ENCODE assay signal across 15 cellular contexts in genomic region chr12:11695321-11695720, GRCh38. TPM values are rescaled to one million over a fixed set of nuclear protein-coding genes. Genes with fewer than 3 reads are reported as not detected.
A peak's percentile ranks its signal among the peaks of the same experiment; 100 is the strongest.
DNase-seq lines count a peak whose midpoint lies in the region; ATAC-seq and TF ChIP-seq lines count a peak whose summit lies in the region.
"Had no signal": no experiment of that assay in that cellular context is flagged by ENCODE, and none has a peak within 500 bp of the region (broad histone marks: within the 10 kb centered on the region; RNA-seq: fewer than 3 reads in every experiment).

No MANE protein-coding gene starts in this region.

- intact Hi-C loops in right lobe of liver (cut with DNase I): no loop called here
- intact Hi-C loops in tibial artery (cut with DNase I; ENCODE audit: low total_unique reads): no loop called here

- WGBS in right lobe of liver (ENCODE audit: insufficient coverage, low coverage, low lambda C conversion rate, missing lambda C conversion rate): 29% methylated on average over 2 of the region's 3 CpGs

- H3K4me3 ChIP-seq in right lobe of liver (no peak overlapping the region), tibial artery (no peak overlapping the region)
- H3K4me3 ChIP-seq: Peyer's patch, skin epidermis, tibial nerve had no signal

- no peaks in the 10 kb centered on the region for H3K9me3 Mint-ChIP-seq in WTC11
- H3K9me3 Mint-ChIP-seq: CD8-positive, alpha-beta T cell; natural killer cell treated with Interleukin-12 subunit alpha and Interleukin-12 subunit beta and Interleukin-15 and Interleukin-18, amount 100 ng/mL, for 72 hours had no signal

- H3K36me3 Mint-ChIP-seq in WTC11: no peaks in the 10 kb centered on the region
- H3K36me3 Mint-ChIP-seq: natural killer cell treated with Interleukin-12 subunit alpha and Interleukin-12 subunit beta and Interleukin-15 and Interleukin-18, amount 100 ng/mL, for 72 hours had no signal

- H3K27ac ChIP-seq in epithelial cell of prostate (peak overlapping the region; percentile 15), right lobe of liver (no peak overlapping the region), tibial artery (peak overlapping the region; percentile 73 to 76)
- H3K27ac ChIP-seq: tibial nerve had no signal

- H3K36me3 ChIP-seq in right lobe of liver (no peaks in the 10 kb centered on the region), tibial artery (no peaks in the 10 kb centered on the region)
- H3K36me3 ChIP-seq: Peyer's patch, tibial nerve had no signal

- peaks cover 14% of the 10 kb centered on the region for H3K4me1 Mint-ChIP-seq in WTC11

- H3K27ac Mint-ChIP-seq in WTC11: peak overlapping the region; percentile 29; the same call in 1 of the 2 replicates
- H3K27ac Mint-ChIP-seq: CD8-positive, alpha-beta T cell; natural killer cell treated with Interleukin-12 subunit alpha and Interleukin-12 subunit beta and Interleukin-15 and Interleukin-18, amount 100 ng/mL, for 72 hours had no signal

- ATAC-seq in WTC11 (no peak), right lobe of liver (peak in 3 of 4 donors; percentile 39 to 54 (median 53)), GM18517 (IDR thresholded peaks at IDR 0.05; ENCODE audit: unreplicated experiment) (no peak), HG02938 (IDR thresholded peaks at IDR 0.05; ENCODE audit: unreplicated experiment) (no peak)
- ATAC-seq: CD8-positive, alpha-beta T cell; natural killer cell treated with Interleukin-12 subunit alpha and Interleukin-12 subunit beta and Interleukin-15 and Interleukin-18, amount 100 ng/mL, for 72 hours had no signal

- CTCF ChIA-PET in WTC11 (lab: Charles Lee): no interaction called here

- H3K27me3 ChIP-seq in right lobe of liver: no peaks in the 10 kb centered on the region
- H3K27me3 ChIP-seq in tibial artery: no peaks in the 10 kb centered on the region
- H3K27me3 ChIP-seq: Peyer's patch, tibial nerve had no signal

- no peaks in the 10 kb centered on the region for H3K27me3 Mint-ChIP-seq in WTC11 (ENCODE audit: low read depth)
- H3K27me3 Mint-ChIP-seq: natural killer cell treated with Interleukin-12 subunit alpha and Interleukin-12 subunit beta and Interleukin-15 and Interleukin-18, amount 100 ng/mL, for 72 hours had no signal

- no peak overlapping the region for H3K4me3 Mint-ChIP-seq in WTC11
- H3K4me3 Mint-ChIP-seq: CD8-positive, alpha-beta T cell; natural killer cell treated with Interleukin-12 subunit alpha and Interleukin-12 subunit beta and Interleukin-15 and Interleukin-18, amount 100 ng/mL, for 72 hours had no signal

- TF ChIP-seq CTCF in WTC11 (IDR thresholded peaks at IDR 0.05): no peak
- no peak for TF ChIP-seq CTCF in right lobe of liver (IDR thresholded peaks at IDR 0.05)
- TF ChIP-seq CTCF in tibial artery (IDR thresholded peaks at IDR 0.05): no peak

- no peaks in the 10 kb centered on the region for H3K9me3 ChIP-seq in right lobe of liver
- H3K9me3 ChIP-seq in tibial artery: no peaks in the 10 kb centered on the region
- H3K9me3 ChIP-seq: Peyer's patch, tibial nerve had no signal

- TF ChIP-seq POLR2A in right lobe of liver (IDR thresholded peaks at IDR 0.05): no peak

- DNase-seq in WTC11 (ENCODE audit: low spot score) (no peak), epithelial cell of prostate (ENCODE audit: low read depth, low spot score) (no peak), right lobe of liver (no peak), tibial artery (peak in 1 of 2 donors; percentile 67), inferior parietal cortex (ENCODE audit: extremely low spot score) (no peak), HuH-7 (ENCODE audit: low spot score) (no peak)
- DNase-seq: CD8-positive, alpha-beta T cell; NCI-H526; Peyer's patch; T1000 had no signal

- POLR2A ChIA-PET in WTC11 (lab: Charles Lee): interaction anchor here (0.6 kb wide), 1 partner anchor 213 kb away, joined by 6 read pairs; no protein-coding TSS in a partner anchor

- H3K4me1 ChIP-seq in right lobe of liver: peaks cover 0 to 39% (median 2%) of the 10 kb centered on the region in 4 donors
- H3K4me1 ChIP-seq in tibial artery: peaks cover 0 to 90% (median 45%) of the 10 kb centered on the region in 4 donors
- H3K4me1 ChIP-seq: Peyer's patch had no signal

TF ChIP-seq in WTC11, 78 proteins besides CTCF, POLR2A, EP300 and RAD21:
- TF ChIP-seq JUN (CRISPR knock-in tag; IDR thresholded peaks at IDR 0.05) (no peak), HMGA2 (CRISPR knock-in tag; IDR thresholded peaks at IDR 0.05) (no peak), ZBTB21 (CRISPR knock-in tag; IDR thresholded peaks at IDR 0.05; ENCODE audit: borderline replicate concordance) (no peak)
- TF ChIP-seq, protein P1, sequence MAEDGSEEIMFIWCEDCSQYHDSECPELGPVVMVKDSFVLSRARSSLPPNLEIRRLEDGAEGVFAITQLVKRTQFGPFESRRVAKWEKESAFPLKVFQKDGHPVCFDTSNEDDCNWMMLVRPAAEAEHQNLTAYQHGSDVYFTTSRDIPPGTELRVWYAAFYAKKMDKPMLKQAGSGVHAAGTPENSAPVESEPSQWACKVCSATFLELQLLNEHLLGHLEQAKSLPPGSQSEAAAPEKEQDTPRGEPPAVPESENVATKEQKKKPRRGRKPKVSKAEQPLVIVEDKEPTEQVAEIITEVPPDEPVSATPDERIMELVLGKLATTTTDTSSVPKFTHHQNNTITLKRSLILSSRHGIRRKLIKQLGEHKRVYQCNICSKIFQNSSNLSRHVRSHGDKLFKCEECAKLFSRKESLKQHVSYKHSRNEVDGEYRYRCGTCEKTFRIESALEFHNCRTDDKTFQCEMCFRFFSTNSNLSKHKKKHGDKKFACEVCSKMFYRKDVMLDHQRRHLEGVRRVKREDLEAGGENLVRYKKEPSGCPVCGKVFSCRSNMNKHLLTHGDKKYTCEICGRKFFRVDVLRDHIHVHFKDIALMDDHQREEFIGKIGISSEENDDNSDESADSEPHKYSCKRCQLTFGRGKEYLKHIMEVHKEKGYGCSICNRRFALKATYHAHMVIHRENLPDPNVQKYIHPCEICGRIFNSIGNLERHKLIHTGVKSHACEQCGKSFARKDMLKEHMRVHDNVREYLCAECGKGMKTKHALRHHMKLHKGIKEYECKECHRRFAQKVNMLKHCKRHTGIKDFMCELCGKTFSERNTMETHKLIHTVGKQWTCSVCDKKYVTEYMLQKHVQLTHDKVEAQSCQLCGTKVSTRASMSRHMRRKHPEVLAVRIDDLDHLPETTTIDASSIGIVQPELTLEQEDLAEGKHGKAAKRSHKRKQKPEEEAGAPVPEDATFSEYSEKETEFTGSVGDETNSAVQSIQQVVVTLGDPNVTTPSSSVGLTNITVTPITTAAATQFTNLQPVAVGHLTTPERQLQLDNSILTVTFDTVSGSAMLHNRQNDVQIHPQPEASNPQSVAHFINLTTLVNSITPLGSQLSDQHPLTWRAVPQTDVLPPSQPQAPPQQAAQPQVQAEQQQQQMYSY (CRISPR knock-in tag; IDR thresholded peaks at IDR 0.05): no peak
- TF ChIP-seq, protein P2, sequence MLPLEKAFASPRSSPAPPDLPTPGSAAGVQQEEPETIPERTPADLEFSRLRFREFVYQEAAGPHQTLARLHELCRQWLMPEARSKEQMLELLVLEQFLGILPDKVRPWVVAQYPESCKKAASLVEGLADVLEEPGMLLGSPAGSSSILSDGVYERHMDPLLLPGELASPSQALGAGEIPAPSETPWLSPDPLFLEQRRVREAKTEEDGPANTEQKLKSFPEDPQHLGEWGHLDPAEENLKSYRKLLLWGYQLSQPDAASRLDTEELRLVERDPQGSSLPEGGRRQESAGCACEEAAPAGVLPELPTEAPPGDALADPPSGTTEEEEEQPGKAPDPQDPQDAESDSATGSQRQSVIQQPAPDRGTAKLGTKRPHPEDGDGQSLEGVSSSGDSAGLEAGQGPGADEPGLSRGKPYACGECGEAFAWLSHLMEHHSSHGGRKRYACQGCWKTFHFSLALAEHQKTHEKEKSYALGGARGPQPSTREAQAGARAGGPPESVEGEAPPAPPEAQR (CRISPR knock-in tag; IDR thresholded peaks at IDR 0.05): no peak

RNA-seq across cellular contexts. Expression of gene ETV6, which starts 45.8 kb away (rescaled TPM):
- total RNA-seq in WTC11 (2021) (13.8 to 23.5 TPM (median 16.7 TPM) in 3 replicates), right lobe of liver (10 to 100 TPM in 4 of 6 experiments, 1 to 10 TPM in 2; 7.2 to 28.3 (median 11.0) TPM)

Comparison
In these comparisons a context has a peak if more than half of its experiments do, and no peak if none do; other contexts are left out.
1. ATAC-seq: peak in right lobe of liver (3 of 4); none in WTC11 (single experiment), GM18517 (single experiment) and HG02938 (single experiment).
2. H3K27ac ChIP-seq: peak in epithelial cell of prostate (single experiment) and tibial artery (2 of 2); none in right lobe of liver (0 of 3).